1 cellular context compared by ENCODE assay signal in genomic region chr17:43010667-43011308, GRCh38.
A peak's percentile ranks its signal among the peaks of the same experiment; 100 is the strongest.
TF ChIP-seq lines count a peak whose summit lies in the region.

No MANE protein-coding gene starts in this region.

TF ChIP-seq in K562, 482 proteins besides CTCF, POLR2A, EP300 and RAD21 (continued from another document):
- TF ChIP-seq ZNF445 (CRISPR knock-in tag; IDR thresholded peaks at IDR 0.05; ENCODE audit: low read depth) (no peak), ZNF212 (CRISPR knock-in tag; IDR thresholded peaks at IDR 0.05) (no peak), FOXP1 (CRISPR knock-in tag; IDR thresholded peaks at IDR 0.05) (no peak), PHF20 (IDR thresholded peaks at IDR 0.05; ENCODE audit: partially characterized antibody) (no peak), NR2C2 (CRISPR knock-in tag; IDR thresholded peaks at IDR 0.05) (no peak), NR2C2 (tag; IDR thresholded peaks at IDR 0.05) (peak; percentile 59; the same call in 1 of the 2 replicates), DDX20 (tag; IDR thresholded peaks at IDR 0.05; ENCODE audit: low read depth) (no peak), ZFPM2 (CRISPR knock-in tag; IDR thresholded peaks at IDR 0.05) (no peak), ZNF551 (CRISPR knock-in tag; IDR thresholded peaks at IDR 0.05) (no peak), ZNF24 (IDR thresholded peaks at IDR 0.05) (peak; percentile 99), ZNF398 (CRISPR knock-in tag; IDR thresholded peaks at IDR 0.05) (no peak), RAD51 (IDR thresholded peaks at IDR 0.05; ENCODE audit: borderline replicate concordance, low read depth) (no peak)
- TF ChIP-seq, protein P1, sequence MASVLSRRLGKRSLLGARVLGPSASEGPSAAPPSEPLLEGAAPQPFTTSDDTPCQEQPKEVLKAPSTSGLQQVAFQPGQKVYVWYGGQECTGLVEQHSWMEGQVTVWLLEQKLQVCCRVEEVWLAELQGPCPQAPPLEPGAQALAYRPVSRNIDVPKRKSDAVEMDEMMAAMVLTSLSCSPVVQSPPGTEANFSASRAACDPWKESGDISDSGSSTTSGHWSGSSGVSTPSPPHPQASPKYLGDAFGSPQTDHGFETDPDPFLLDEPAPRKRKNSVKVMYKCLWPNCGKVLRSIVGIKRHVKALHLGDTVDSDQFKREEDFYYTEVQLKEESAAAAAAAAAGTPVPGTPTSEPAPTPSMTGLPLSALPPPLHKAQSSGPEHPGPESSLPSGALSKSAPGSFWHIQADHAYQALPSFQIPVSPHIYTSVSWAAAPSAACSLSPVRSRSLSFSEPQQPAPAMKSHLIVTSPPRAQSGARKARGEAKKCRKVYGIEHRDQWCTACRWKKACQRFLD (CRISPR knock-in tag; IDR thresholded peaks at IDR 0.05): no peak
TF ChIP-seq in K562: peak in this region for 21.
